Comparison of ENCODE assay signal across 8 cellular contexts in the genomic region with DNA sequence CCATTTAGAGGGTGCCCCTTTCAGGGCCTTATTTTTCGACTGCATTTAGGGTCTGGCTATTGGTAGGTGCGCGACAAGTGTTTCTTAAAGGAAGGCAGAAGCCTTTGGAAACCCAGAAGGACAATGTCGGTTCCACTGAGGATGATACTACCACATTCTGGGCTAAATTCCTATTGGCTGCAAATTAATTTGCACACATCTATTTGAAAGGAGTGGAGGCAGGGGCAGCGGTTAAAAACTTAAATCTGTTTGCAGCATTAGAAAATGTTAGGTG. TPM values are rescaled to one million over a fixed set of nuclear protein-coding genes. Genes with fewer than 3 reads are reported as not detected.
DNase-seq lines count a peak whose midpoint lies in the region; ATAC-seq and TF ChIP-seq lines count a peak whose summit lies in the region.

No MANE protein-coding gene starts in this region.

- peak overlapping the region; percentile 26 to 92 (median 69) for H3K27ac Mint-ChIP-seq in naive thymus-derived CD4-positive, alpha-beta T cell

- H4K5ac ChIP-seq in IMR-90 (ENCODE audit: low read depth, low read length): peak overlapping the region; percentile 93

- TF ChIP-seq RAD21 in IMR-90 (IDR thresholded peaks at IDR 0.05; ENCODE audit: low read length): no peak

- no peak overlapping the region for H2AK5ac ChIP-seq in IMR-90 (ENCODE audit: low read depth, low read length)

- peaks cover 17 to 54% (median 36%) of the 10 kb centered on the region in 7 donors for H3K4me1 Mint-ChIP-seq in naive thymus-derived CD4-positive, alpha-beta T cell

- H3K27me3 Mint-ChIP-seq in naive thymus-derived CD4-positive, alpha-beta T cell: no peaks in the 10 kb centered on the region

- no peak for TF ChIP-seq POLR2A in IMR-90 (IDR thresholded peaks at IDR 0.05; ENCODE audit: low read depth, low read length)

- peaks cover 0 to 7% of the 10 kb centered on the region in 2 experiments; a peak in 1 of 4 replicates for H3K79me1 ChIP-seq in IMR-90 (ENCODE audit: low read depth in 1 of 2, low read length in 2 of 2)

- CTCF ChIA-PET in IMR-90 (lab: Yijun Ruan, JAX): interaction anchor here (0.5 to 0.6 kb wide), 2 partner anchors 108 to 666 kb away, joined by 4 to 5 read pairs; no protein-coding TSS in a partner anchor
- CTCF ChIA-PET in naive thymus-derived CD4-positive, alpha-beta T cell (lab: Charles Lee): no interaction called here

- peak overlapping the region; percentile 85; the same call in 1 of the 2 replicates for H3K23ac ChIP-seq in IMR-90 (ENCODE audit: low read depth, low read length)

- POLR2A ChIA-PET in IMR-90 (lab: Charles Lee; ENCODE audit: unreplicated experiment): interaction anchor here (0.6 kb wide), 1 partner anchor 311 kb away, joined by 7 read pairs; no protein-coding TSS in a partner anchor
- POLR2A ChIA-PET in naive thymus-derived CD4-positive, alpha-beta T cell (lab: Charles Lee): interaction anchor here (1.9 kb wide), 1 partner anchor 38 kb away, joined by 8 read pairs; no protein-coding TSS in a partner anchor

- peak overlapping the region; percentile 97 for H2AFZ ChIP-seq in IMR-90 (replicated peaks; ENCODE audit: low read length, poor library complexity)

- H3K4me3 Mint-ChIP-seq in naive thymus-derived CD4-positive, alpha-beta T cell: peak overlapping the region; percentile 56 to 94 (median 78)

- H4K91ac ChIP-seq in IMR-90 (ENCODE audit: insufficient read depth, low read depth, low read length): peak overlapping the region; percentile 27; the same call in 1 of the 2 replicates

- H4K20me1 ChIP-seq in IMR-90 (ENCODE audit: insufficient read depth, low read length): no peaks in the 10 kb centered on the region

- H3K36me3 Mint-ChIP-seq in naive thymus-derived CD4-positive, alpha-beta T cell: peaks cover 0 to 5% (median 0%) of the 10 kb centered on the region in 5 donors

- H3K9ac ChIP-seq in IMR-90 (ENCODE audit: low read depth, low read length) (peak overlapping the region; percentile 91), duodenal mucosa (ENCODE audit: low read depth in 1 of 2, low read length in 2 of 2) (peak overlapping the region; percentile 85 to 87)

- TF ChIP-seq CTCF in 22Rv1 (IDR thresholded peaks at IDR 0.05) (no peak), IMR-90 (conservative IDR thresholded peaks at IDR 0.05; ENCODE audit: low read depth, low read length) (no peak)

- H3K36me3 ChIP-seq in IMR-90 (ENCODE audit: control insufficient read depth, insufficient read depth, low read length): no peaks in the 10 kb centered on the region
- no peaks in the 10 kb centered on the region for H3K36me3 ChIP-seq in duodenal mucosa (ENCODE audit: control insufficient read depth in 1 of 2, insufficient read depth in 2 of 2, low read length in 2 of 2)
- H3K36me3 ChIP-seq in naive thymus-derived CD4-positive, alpha-beta T cell (ENCODE audit: control insufficient read depth in 2 of 3, insufficient read depth in 3 of 3, low read length in 3 of 3): no peaks in the 10 kb centered on the region

- H3K4me1 ChIP-seq in IMR-90 (ENCODE audit: control insufficient read depth, insufficient read depth, low read length) (peaks cover 5% of the 10 kb centered on the region; the same call in 1 of the 2 replicates), duodenal mucosa (ENCODE audit: control insufficient read depth in 1 of 2, insufficient read depth in 2 of 2, low read length in 2 of 2) (peaks cover 10 to 24% of the 10 kb centered on the region in 2 donors)
- peaks cover 9 to 13% of the 10 kb centered on the region in 2 donors for H3K4me1 ChIP-seq in naive thymus-derived CD4-positive, alpha-beta T cell (ENCODE audit: control insufficient read depth in 2 of 2, insufficient read depth in 2 of 2, low read length in 2 of 2)

- H3K14ac ChIP-seq in IMR-90 (replicated peaks; ENCODE audit: low read depth, low read length): 0 out of 2 replicates have a peak overlapping the region, but pooled peaks have one; percentile 85

- intact Hi-C loops in IMR-90 (cut with micrococcal nuclease): loop anchor here (5.0 to 10.0 kb wide), 2 partner anchors 104 to 669 kb away; no protein-coding TSS in a partner anchor
- intact Hi-C loops in naive thymus-derived CD4-positive, alpha-beta T cell (cut with micrococcal nuclease): loop anchor here (5.0 kb wide), 6 partner anchors 39 to 1039 kb away; partner anchors contain the start of genes ATG4C (in 1 of the 2) and USP1 (in 1 of the 2)

- no peak overlapping the region; the same call in 1 of the 2 replicates for H3K18ac ChIP-seq in IMR-90 (ENCODE audit: low read depth, low read length)

- H2BK5ac ChIP-seq in IMR-90 (ENCODE audit: low read depth, low read length, poor library complexity, severe bottlenecking): no peak overlapping the region

- dilution Hi-C loops in IMR-90 (cut with HindIII; ENCODE audit: low sequenced_read_pairs, unreplicated experiment): no loop called here

- in situ Hi-C loops in IMR-90 (cut with MboI; ENCODE audit: low sequenced_read_pairs): no loop called here

- H2BK120ac ChIP-seq in IMR-90 (ENCODE audit: low read depth, low read length): 0 out of 2 replicates have a peak overlapping the region, but pooled peaks have one; percentile 52

- H3K4me2 ChIP-seq in IMR-90 (ENCODE audit: low read depth, low read length): peak overlapping the region; percentile 57

- peak overlapping the region; percentile 60; the same call in 1 of the 2 replicates for H3K56ac ChIP-seq in IMR-90 (ENCODE audit: extremely low read depth, insufficient read depth, low read length)

- H3K4ac ChIP-seq in IMR-90 (ENCODE audit: low read depth, low read length): peak overlapping the region; percentile 87

- WGBS in IMR-90 (ENCODE audit: extremely low coverage in 2 of 2, insufficient read length in 1 of 2), 2 experiments: no CpG with 5 or more reads among the region's 5 CpGs

- ATAC-seq in IMR-90 (ENCODE audit: low read depth) (no peak), HG03432 (IDR thresholded peaks at IDR 0.05; ENCODE audit: unreplicated experiment) (no peak)
- ATAC-seq in naive thymus-derived CD4-positive, alpha-beta T cell: no peak

- no peaks in the 10 kb centered on the region for H3K27me3 ChIP-seq in IMR-90 (ENCODE audit: control insufficient read depth, insufficient read depth, low read length)
- no peaks in the 10 kb centered on the region for H3K27me3 ChIP-seq in duodenal mucosa (ENCODE audit: control insufficient read depth in 1 of 2, insufficient read depth in 2 of 2, low read length in 2 of 2)
- no peaks in the 10 kb centered on the region for H3K27me3 ChIP-seq in naive thymus-derived CD4-positive, alpha-beta T cell (ENCODE audit: control insufficient read depth in 2 of 2, insufficient read depth in 2 of 2, low read length in 2 of 2)

- peak overlapping the region; percentile 95 to 96; a peak in 3 of 4 replicates for H4K8ac ChIP-seq in IMR-90 (ENCODE audit: low read depth in 2 of 2, low read length in 2 of 2)

- H2BK15ac ChIP-seq in IMR-90 (ENCODE audit: low read depth, low read length): no peak overlapping the region

- H3K4me3 ChIP-seq in IMR-90 (ENCODE audit: insufficient read depth, low read depth, low read length) (peak overlapping the region; percentile 80), duodenal mucosa (ENCODE audit: low read depth in 1 of 2, low read length in 2 of 2) (peak overlapping the region; percentile 83 to 85)
- H3K4me3 ChIP-seq in naive thymus-derived CD4-positive, alpha-beta T cell (ENCODE audit: low read length): no peak overlapping the region

- H3K27ac ChIP-seq in 22Rv1 (peak overlapping the region; percentile 85), IMR-90 (ENCODE audit: insufficient read depth, low read length) (peak overlapping the region; percentile 82; the same call in 1 of the 2 replicates), duodenal mucosa (ENCODE audit: low read depth, low read length) (peak overlapping the region; percentile 65)
- H3K27ac ChIP-seq in naive thymus-derived CD4-positive, alpha-beta T cell (ENCODE audit: low read depth, low read length): peak overlapping the region; percentile 76

- no peak for DNase-seq in IMR-90
- DNase-seq in naive thymus-derived CD4-positive, alpha-beta T cell: peak in 1 of 9 donors; percentile 8
- no peak for DNase-seq in SW480 (ENCODE audit: low spot score)
- no peak for DNase-seq in middle frontal gyrus (ENCODE audit: extremely low spot score, low spot score)
- DNase-seq in GOT3 (lab: John Stamatoyannopoulos, UW): no peak

- H3K9me3 Mint-ChIP-seq in naive thymus-derived CD4-positive, alpha-beta T cell: no peaks in the 10 kb centered on the region

- no peaks in the 10 kb centered on the region for H3K9me1 ChIP-seq in IMR-90 (ENCODE audit: insufficient read depth, low read length)

- H2BK20ac ChIP-seq in IMR-90 (ENCODE audit: low read depth, low read length): no peak overlapping the region

- no TSS peak for BruUV-seq in IMR-90 (replicated peaks; lab: Mats Ljungman, UMichigan)

- H3K9me3 ChIP-seq in IMR-90 (ENCODE audit: control insufficient read depth, insufficient read depth, low read length): no peaks in the 10 kb centered on the region
- no peaks in the 10 kb centered on the region for H3K9me3 ChIP-seq in duodenal mucosa (ENCODE audit: control insufficient read depth in 1 of 2, low read length in 2 of 2)
- H3K9me3 ChIP-seq in naive thymus-derived CD4-positive, alpha-beta T cell (ENCODE audit: control insufficient read depth in 2 of 3, low read length in 3 of 3): no peaks in the 10 kb centered on the region

- H2AK9ac ChIP-seq in IMR-90 (replicated peaks; ENCODE audit: low read depth, low read length, poor library complexity): peak overlapping the region; percentile 93

TF ChIP-seq in IMR-90, 13 proteins besides CTCF, POLR2A, EP300 and RAD21 (continues in another document):
- TF ChIP-seq RCOR1 (IDR thresholded peaks at IDR 0.05; ENCODE audit: insufficient replicate concordance, low read length) (no peak), BHLHE40 (IDR thresholded peaks at IDR 0.05; ENCODE audit: low read depth, low read length) (no peak), MAZ (IDR thresholded peaks at IDR 0.05; ENCODE audit: borderline replicate concordance, low read depth, low read length) (no peak), NFE2L2 (IDR thresholded peaks at IDR 0.05; ENCODE audit: low read depth, low read length) (no peak), FOS (IDR thresholded peaks at IDR 0.05; ENCODE audit: low read depth, low read length) (no peak), MAFK (IDR thresholded peaks at IDR 0.05; ENCODE audit: low read depth, low read length) (no peak)

RNA-seq across cellular contexts. Expression of gene PATJ, which starts 1.1 kb away (rescaled TPM):
- total RNA-seq in IMR-90 (2012; rRNA removed): 3.4 and 5.3 TPM in 2 replicates
- 1.3 and 2.0 TPM in 2 replicates for polyA plus RNA-seq in IMR-90 (2012; rRNA removed)
- 0.32 and 0.41 TPM in 2 replicates for polyA plus RNA-seq in IMR-90 (2012; cell fraction: cytosol; rRNA removed)
- 0.34 and 2.7 TPM in 2 replicates for polyA plus RNA-seq in IMR-90 (2012; cell fraction: nucleus; rRNA removed; ENCODE audit: low replicate concordance)
- total RNA-seq in naive thymus-derived CD4-positive, alpha-beta T cell: 10 to 100 TPM; 13.4 to 64.5 (median 34.0) TPM
- polyA plus RNA-seq in naive thymus-derived CD4-positive, alpha-beta T cell: 10 to 100 TPM; 23.0 to 24.8 TPM

RNA-seq across cellular contexts. Expression of gene TM2D1, which starts 18.4 kb away (rescaled TPM):
- 14.3 and 21.4 TPM in 2 replicates for total RNA-seq in IMR-90 (2012; rRNA removed)
- polyA plus RNA-seq in IMR-90 (2012; rRNA removed): 32.7 and 35.2 TPM in 2 replicates
- 31.3 and 47.5 TPM in 2 replicates for polyA plus RNA-seq in IMR-90 (2012; cell fraction: cytosol; rRNA removed)
- 12.5 and 19.5 TPM in 2 replicates for polyA plus RNA-seq in IMR-90 (2012; cell fraction: nucleus; rRNA removed; ENCODE audit: low replicate concordance)
- total RNA-seq in naive thymus-derived CD4-positive, alpha-beta T cell: 10 to 100 TPM; 26.8 to 57.6 (median 41.1) TPM
- polyA plus RNA-seq in naive thymus-derived CD4-positive, alpha-beta T cell: 10 to 100 TPM; 36.0 to 38.2 TPM
